ENCODE assay signal across 22 cellular contexts in the genomic region with DNA sequence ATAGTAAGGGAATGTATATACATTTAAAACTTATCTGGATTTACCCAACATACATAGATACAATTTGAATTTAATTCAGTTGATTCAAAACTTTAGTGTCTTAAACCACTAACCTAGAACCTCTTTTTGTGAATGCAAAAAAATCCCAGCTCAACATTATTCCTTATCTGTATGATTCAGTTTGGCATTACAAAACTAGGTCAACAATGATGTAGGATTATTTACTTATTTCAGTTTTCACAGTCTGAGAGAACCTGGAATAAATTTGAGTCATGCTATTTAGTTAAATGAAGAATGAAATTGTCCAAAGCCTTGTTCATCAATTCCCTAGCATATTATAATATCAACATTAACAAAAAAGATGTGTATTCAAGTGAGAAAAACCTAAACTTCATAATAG.
"Had no signal": no experiment of that assay in that cellular context is flagged by ENCODE, and none has a peak within 500 bp of the region (broad histone marks: within the 10 kb centered on the region; RNA-seq: fewer than 3 reads in every experiment).

No MANE protein-coding gene starts in this region.

- H3K4me1 ChIP-seq: psoas muscle, spleen had no signal

- H2AFZ ChIP-seq: hepatocyte had no signal

- H3K79me2 ChIP-seq: hepatocyte, parathyroid adenoma had no signal

- H3K36me3 ChIP-seq: gastroesophageal sphincter, spleen, transverse colon had no signal

- DNase-seq: activated CD4-positive, alpha-beta memory T cell treated with anti-CD3 and anti-CD28 coated beads, Interleukin-2, amount 10 ng/mL, durations not matched to agents 7 days and 5 days; activated CD4-positive, alpha-beta T cell treated with anti-CD3 and anti-CD28 coated beads for 1 hour; activated CD4-positive, alpha-beta T cell treated with anti-CD3 and anti-CD28 coated beads, Interleukin-2, amount 10 ng/mL, durations not matched to agents 7 days and 5 days; activated CD8-positive, alpha-beta memory T cell treated with anti-CD3 and anti-CD28 coated beads, Interleukin-2, amount 50 U/mL, for 48 hours; activated gamma-delta T cell; activated naive CD4-positive, alpha-beta T cell treated with anti-CD3 and anti-CD28 coated beads, Interleukin-2, amount 10 ng/mL, durations not matched to agents 7 days and 5 days; activated naive CD8-positive, alpha-beta T cell treated with anti-CD3 and anti-CD28 coated beads, Interleukin-2, amount 10 ng/mL, durations not matched to agents 7 days and 5 days; activated T-cell treated with anti-CD3 and anti-CD28 coated beads, Interleukin-2, amount 50 U/mL, for 24 hours; amygdala; dorsolateral prefrontal cortex; effector memory CD4-positive, alpha-beta T cell; kidney; naive thymus-derived CD4-positive, alpha-beta T cell; psoas muscle; spleen; stimulated activated naive CD4-positive, alpha-beta T cell; T-helper 1 cell; transverse colon had no signal

- H3K27ac ChIP-seq: coronary artery, dorsolateral prefrontal cortex, gastroesophageal sphincter, hepatocyte, parathyroid adenoma, psoas muscle, spleen, transverse colon had no signal

- H3K4me3 ChIP-seq: coronary artery, dorsolateral prefrontal cortex, gastroesophageal sphincter, hepatocyte, psoas muscle, spleen, transverse colon had no signal

- H3K27me3 ChIP-seq: gastroesophageal sphincter, hepatocyte, spleen had no signal

- H3K4me2 ChIP-seq: hepatocyte had no signal

- H3K9me3 ChIP-seq: gastroesophageal sphincter, psoas muscle, spleen, transverse colon had no signal

- ATAC-seq: gastroesophageal sphincter; naive thymus-derived CD4-positive, alpha-beta T cell; psoas muscle had no signal
